8 cellular contexts compared by ENCODE assay signal in genomic region chr10:95363303-95363912, GRCh38.
DNase-seq lines count a peak whose midpoint lies in the region; ATAC-seq and TF ChIP-seq lines count a peak whose summit lies in the region.

No MANE protein-coding gene starts in this region.

- no peaks in the 10 kb centered on the region for H3K36me3 ChIP-seq in esophagus squamous epithelium

- no peak overlapping the region for H3K27ac Mint-ChIP-seq in neural crest cell (ENCODE audit: unreplicated experiment)

- WGBS in esophagus squamous epithelium, 2 donors: 0 to 3% methylated on average over 2 of the region's 2 CpGs

- H3K4me3 ChIP-seq in esophagus squamous epithelium: no peak overlapping the region

- ATAC-seq in GM18502 (IDR thresholded peaks at IDR 0.05; ENCODE audit: poor library complexity, unreplicated experiment) (peak; percentile 82), HG02884 (IDR thresholded peaks at IDR 0.05; ENCODE audit: unreplicated experiment) (peak; percentile 72), GM19467 (IDR thresholded peaks at IDR 0.05; ENCODE audit: unreplicated experiment) (no peak)

- DNase-seq in NCI-H2029 (lab: John Stamatoyannopoulos, UW) (peak; percentile 19), esophagus squamous epithelium (lab: John Stamatoyannopoulos, UW) (no peak), neural crest cell (ENCODE audit: low read depth, low spot score) (peak; percentile 58)

- no peaks in the 10 kb centered on the region for H3K9me3 ChIP-seq in esophagus squamous epithelium

- no peak for TF ChIP-seq POLR2A in esophagus squamous epithelium (IDR thresholded peaks at IDR 0.05)

- no peaks in the 10 kb centered on the region for H3K9me3 Mint-ChIP-seq in neural crest cell

- H3K4me1 ChIP-seq in esophagus squamous epithelium: peaks cover 11 to 59% (median 22%) of the 10 kb centered on the region in 3 donors

- TF ChIP-seq CTCF in C4-2B (conservative IDR thresholded peaks at IDR 0.05): peak; percentile 91
- TF ChIP-seq CTCF in VCaP (conservative IDR thresholded peaks at IDR 0.05): peak; percentile 91
- peak; percentile 81 to 92 (median 89) for TF ChIP-seq CTCF in esophagus squamous epithelium (IDR thresholded peaks at IDR 0.05)
- TF ChIP-seq CTCF in neural crest cell (conservative IDR thresholded peaks at IDR 0.05): peak; percentile 99

- no peaks in the 10 kb centered on the region for H3K27me3 ChIP-seq in esophagus squamous epithelium

- H3K36me3 Mint-ChIP-seq in neural crest cell (ENCODE audit: low read depth): no peaks in the 10 kb centered on the region

- H3K4me3 Mint-ChIP-seq in neural crest cell: no peak overlapping the region

- no peak overlapping the region for H3K27ac ChIP-seq in C4-2B
- H3K27ac ChIP-seq in VCaP: no peak overlapping the region
- peak overlapping the region in 1 of 4 donors; percentile 13 for H3K27ac ChIP-seq in esophagus squamous epithelium

- H3K4me1 Mint-ChIP-seq in neural crest cell: peaks cover 17% of the 10 kb centered on the region

- no peaks in the 10 kb centered on the region for H3K27me3 Mint-ChIP-seq in neural crest cell (ENCODE audit: low read depth)

- intact Hi-C loops in esophagus squamous epithelium (cut with DNase I): loop anchor here (2.0 to 10.0 kb wide), 2 partner anchors 117 to 179 kb away; no protein-coding TSS in a partner anchor
